ENCODE assay signal across 10 cellular contexts in the genomic region with DNA sequence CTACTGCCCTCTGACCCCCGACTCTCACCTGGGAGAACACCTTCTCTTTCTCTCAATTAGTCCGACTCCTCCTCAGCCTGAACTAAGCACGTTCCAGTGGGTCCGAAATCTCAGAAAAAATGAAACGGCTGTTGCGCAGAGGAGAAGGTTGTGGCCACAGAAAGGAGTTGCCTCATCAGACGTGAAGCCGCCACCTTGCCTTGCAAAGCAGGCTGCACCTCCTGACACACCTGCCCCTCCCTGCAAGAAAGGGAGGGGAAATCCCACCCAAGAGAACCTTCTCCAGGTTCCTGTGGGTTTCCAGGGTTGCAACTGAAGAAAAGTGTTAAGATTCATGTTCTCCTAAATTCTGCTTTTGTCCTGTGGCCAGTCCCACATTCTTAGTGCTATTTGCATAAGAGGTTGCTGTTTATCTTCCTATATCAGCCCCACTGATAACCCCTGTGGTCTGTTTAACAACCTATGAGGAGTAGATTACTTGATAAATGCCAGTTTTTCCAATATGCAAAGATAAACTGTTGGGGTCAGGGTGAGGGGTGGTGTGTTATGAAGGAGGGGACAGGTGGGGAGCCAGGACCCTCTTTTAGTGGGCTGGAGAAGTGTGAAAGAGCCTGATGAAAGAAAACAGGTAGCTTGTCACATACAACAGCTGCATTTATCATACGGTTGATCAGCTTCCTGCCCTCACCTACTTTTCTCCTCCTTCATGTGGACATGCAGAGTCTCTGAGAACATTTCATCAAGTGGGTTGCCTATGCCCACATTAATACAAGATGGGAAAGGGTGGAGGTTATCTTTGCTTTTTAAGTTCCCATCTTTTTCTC. TPM values are rescaled to one million over a fixed set of nuclear protein-coding genes. Genes with fewer than 3 reads are reported as not detected.
DNase-seq lines count a peak whose midpoint lies in the region; ATAC-seq and TF ChIP-seq lines count a peak whose summit lies in the region.
"Had no signal": no experiment of that assay in that cellular context is flagged by ENCODE, and none has a peak within 500 bp of the region (broad histone marks: within the 10 kb centered on the region; RNA-seq: fewer than 3 reads in every experiment).

No MANE protein-coding gene starts in this region.

- H3K9me3 ChIP-seq in naive thymus-derived CD4-positive, alpha-beta T cell (ENCODE audit: control insufficient read depth in 2 of 3, low read length in 3 of 3): no peaks in the 10 kb centered on the region

- intact Hi-C loops in naive thymus-derived CD4-positive, alpha-beta T cell (cut with micrococcal nuclease): loop anchor here (2.0 to 5.0 kb wide), 2 partner anchors 25 to 105 kb away; no protein-coding TSS in a partner anchor
- intact Hi-C loops in Calu3 (cut with micrococcal nuclease; ENCODE audit: unreplicated experiment): no loop called here

- peak overlapping the region; percentile 73 for H3K4me3 Mint-ChIP-seq in activated T-helper 17 cell treated with anti-CD3 and anti-CD28 coated beads, Interleukin-2, amount 50 U/mL, for 72 hours
- H3K4me3 Mint-ChIP-seq in naive thymus-derived CD4-positive, alpha-beta T cell: peak overlapping the region; percentile 37 to 81 (median 62)
- no peak overlapping the region for H3K4me3 Mint-ChIP-seq in Calu3 (ENCODE audit: low read depth, unreplicated experiment)

- H3K4me1 ChIP-seq in naive thymus-derived CD4-positive, alpha-beta T cell (ENCODE audit: control insufficient read depth in 2 of 2, insufficient read depth in 2 of 2, low read length in 2 of 2): peaks cover 33 to 64% of the 10 kb centered on the region in 2 donors

- no peaks in the 10 kb centered on the region for H3K27me3 Mint-ChIP-seq in activated T-helper 17 cell treated with anti-CD3 and anti-CD28 coated beads, Interleukin-2, amount 50 U/mL, for 72 hours
- H3K27me3 Mint-ChIP-seq in naive thymus-derived CD4-positive, alpha-beta T cell: peaks cover 0 to 45% (median 0%) of the 10 kb centered on the region in 5 donors
- peaks cover 94% of the 10 kb centered on the region for H3K27me3 Mint-ChIP-seq in Calu3 (ENCODE audit: unreplicated experiment)

- ATAC-seq in activated T-helper 17 cell treated with anti-CD3 and anti-CD28 coated beads, Interleukin-2, amount 50 U/mL, for 72 hours (replicated peaks): peak; percentile 54
- peak; percentile 33 for ATAC-seq in naive thymus-derived CD4-positive, alpha-beta T cell
- ATAC-seq in GM21423 (IDR thresholded peaks at IDR 0.05; ENCODE audit: unreplicated experiment): no peak
- ATAC-seq in activated CD4-positive, CD25-positive, alpha-beta regulatory T cell treated with anti-CD3 and anti-CD28 coated beads, Interleukin-2, amount 50 U/mL, for 24 hours: no peak

- peaks cover 45% of the 10 kb centered on the region for H3K4me1 Mint-ChIP-seq in activated T-helper 17 cell treated with anti-CD3 and anti-CD28 coated beads, Interleukin-2, amount 50 U/mL, for 72 hours
- peaks cover 35 to 82% (median 65%) of the 10 kb centered on the region in 7 donors for H3K4me1 Mint-ChIP-seq in naive thymus-derived CD4-positive, alpha-beta T cell
- no peaks in the 10 kb centered on the region for H3K4me1 Mint-ChIP-seq in Calu3 (ENCODE audit: low read depth, unreplicated experiment)

- peak overlapping the region; percentile 66 for H3K27ac ChIP-seq in C4-2B
- H3K27ac ChIP-seq in naive thymus-derived CD4-positive, alpha-beta T cell (ENCODE audit: low read depth, low read length): no peak overlapping the region

- H3K4me3 ChIP-seq in Jurkat, Clone E6-1 (ENCODE audit: low read length): peak overlapping the region; percentile 0
- H3K4me3 ChIP-seq in naive thymus-derived CD4-positive, alpha-beta T cell (ENCODE audit: low read length): peak overlapping the region; percentile 10

- POLR2A ChIA-PET in naive thymus-derived CD4-positive, alpha-beta T cell (lab: Charles Lee): no interaction called here

- H3K27me3 ChIP-seq in naive thymus-derived CD4-positive, alpha-beta T cell (ENCODE audit: control insufficient read depth in 2 of 2, insufficient read depth in 2 of 2, low read length in 2 of 2): no peaks in the 10 kb centered on the region

- CTCF ChIA-PET in naive thymus-derived CD4-positive, alpha-beta T cell (lab: Charles Lee): interaction anchor here (0.9 kb wide), 1 partner anchor 119 kb away, joined by 3 read pairs; no protein-coding TSS in a partner anchor
- CTCF ChIA-PET in Calu3 (lab: Charles Lee): no interaction called here

- no peaks in the 10 kb centered on the region for H3K9me3 Mint-ChIP-seq in activated T-helper 17 cell treated with anti-CD3 and anti-CD28 coated beads, Interleukin-2, amount 50 U/mL, for 72 hours
- H3K9me3 Mint-ChIP-seq in naive thymus-derived CD4-positive, alpha-beta T cell: no peaks in the 10 kb centered on the region
- no peaks in the 10 kb centered on the region for H3K9me3 Mint-ChIP-seq in Calu3 (ENCODE audit: low read depth, unreplicated experiment)

- TF ChIP-seq CTCF in C4-2B (conservative IDR thresholded peaks at IDR 0.05): no peak
- TF ChIP-seq CTCF in Calu3 (IDR thresholded peaks at IDR 0.05; ENCODE audit: unreplicated experiment): no peak

- BruUV-seq in Calu3 (replicated peaks; lab: Mats Ljungman, UMichigan): no TSS peak

- H3K36me3 ChIP-seq in naive thymus-derived CD4-positive, alpha-beta T cell (ENCODE audit: control insufficient read depth in 2 of 3, insufficient read depth in 3 of 3, low read length in 3 of 3): no peaks in the 10 kb centered on the region

- peak overlapping the region; percentile 67 for H3K27ac Mint-ChIP-seq in activated T-helper 17 cell treated with anti-CD3 and anti-CD28 coated beads, Interleukin-2, amount 50 U/mL, for 72 hours
- H3K27ac Mint-ChIP-seq in naive thymus-derived CD4-positive, alpha-beta T cell: peak overlapping the region in 8 of 9 donors; percentile 7 to 75 (median 58)
- no peak overlapping the region for H3K27ac Mint-ChIP-seq in Calu3 (ENCODE audit: unreplicated experiment)

- peak; percentile 86 for DNase-seq in Jurkat, Clone E6-1 (ENCODE audit: low read depth, low spot score)
- DNase-seq in naive thymus-derived CD4-positive, alpha-beta T cell: peak in 1 of 9 donors; percentile 23
- DNase-seq in Calu3: no peak
- no peak for DNase-seq in nucleus accumbens (lab: John Stamatoyannopoulos, UW)

- peaks cover 18% of the 10 kb centered on the region for H3K36me3 Mint-ChIP-seq in activated T-helper 17 cell treated with anti-CD3 and anti-CD28 coated beads, Interleukin-2, amount 50 U/mL, for 72 hours (ENCODE audit: low read depth)
- peaks cover 0 to 3% (median 0%) of the 10 kb centered on the region in 5 donors for H3K36me3 Mint-ChIP-seq in naive thymus-derived CD4-positive, alpha-beta T cell
- no peaks in the 10 kb centered on the region for H3K36me3 Mint-ChIP-seq in Calu3 (ENCODE audit: insufficient read depth, unreplicated experiment)

RNA-seq across cellular contexts. Expression of a gene that starts 18.2 kb away (rescaled TPM):
- polyA plus RNA-seq in Jurkat, Clone E6-1 (2012; ENCODE audit: insufficient read depth, insufficient read length): 2.8 TPM
- total RNA-seq in activated T-helper 17 cell treated with anti-CD3 and anti-CD28 coated beads, Interleukin-2, amount 50 U/mL, for 72 hours: 10 to 100 TPM in 1 of 2 donors, 1 to 10 TPM in 1; 6.1 to 10.6 TPM
- 10 to 100 TPM in 2 of 5 experiments, 1 to 10 TPM in 3; 3.0 to 22.1 (median 7.2) TPM for total RNA-seq in naive thymus-derived CD4-positive, alpha-beta T cell
- polyA plus RNA-seq in naive thymus-derived CD4-positive, alpha-beta T cell: 10 to 100 TPM in 1 of 2 donors, 1 to 10 TPM in 1; 3.0 to 15.4 TPM
- not detected in 2 replicates for total RNA-seq in Calu3 (2022)
- total RNA-seq: Daoy, M059J had no signal

Comparison
In these comparisons a context has a peak if more than half of its experiments do, and no peak if none do; other contexts are left out.
1. ATAC-seq: peak in activated T-helper 17 cell treated with anti-CD3 and anti-CD28 coated beads, Interleukin-2, amount 50 U/mL, for 72 hours (single experiment) and naive thymus-derived CD4-positive, alpha-beta T cell (single experiment); none in GM21423 (single experiment) and activated CD4-positive, CD25-positive, alpha-beta regulatory T cell treated with anti-CD3 and anti-CD28 coated beads, Interleukin-2, amount 50 U/mL, for 24 hours (0 of 2).